8 cellular contexts compared by ENCODE assay signal in the genomic region with DNA sequence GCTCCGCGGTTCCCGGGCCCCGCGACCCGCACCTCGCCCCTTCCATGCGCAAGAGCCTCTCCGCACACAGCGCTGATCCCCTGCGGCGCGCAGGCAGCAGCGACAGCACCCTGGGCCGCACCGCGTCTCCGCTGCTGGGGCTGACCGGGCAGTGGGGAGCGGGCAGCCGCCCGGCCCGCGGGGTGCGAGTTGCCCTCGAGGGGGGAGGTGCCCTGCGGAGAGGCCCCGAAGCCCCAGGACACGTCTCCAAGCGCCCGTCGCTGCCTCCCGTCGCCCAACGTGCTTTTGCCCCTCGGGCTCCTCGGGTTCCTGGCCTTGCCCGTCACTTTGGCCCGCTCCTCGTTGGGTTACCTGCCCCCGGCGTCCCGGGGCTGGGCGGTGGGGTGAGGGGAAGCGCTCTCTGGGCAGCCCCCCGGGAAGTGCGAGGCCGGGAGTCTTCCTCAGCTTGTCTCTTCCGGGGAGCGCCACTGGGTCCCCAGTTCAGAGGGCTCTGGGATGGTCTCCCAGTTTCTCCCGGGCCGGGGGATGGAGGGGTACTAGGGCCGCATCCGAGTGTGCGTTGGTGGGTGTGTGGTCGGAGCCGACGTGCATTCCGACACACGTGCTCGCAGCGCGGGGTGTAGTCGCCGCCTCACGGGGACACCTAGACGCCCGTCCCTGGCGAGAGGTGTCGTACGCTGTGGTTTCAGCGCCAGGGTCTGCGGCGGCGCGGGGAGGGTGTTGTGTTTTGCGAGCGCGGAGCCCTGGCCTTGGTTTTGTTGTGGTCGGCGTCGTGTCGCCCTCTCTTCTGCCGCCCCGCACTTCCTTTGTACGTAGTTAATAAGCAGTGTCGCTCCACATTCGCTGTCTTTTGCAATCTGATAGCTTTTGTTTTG. TPM values are rescaled to one million over a fixed set of nuclear protein-coding genes. Genes with fewer than 3 reads are reported as not detected.
DNase-seq lines count a peak whose midpoint lies in the region; ATAC-seq and TF ChIP-seq lines count a peak whose summit lies in the region.

No MANE protein-coding gene starts in this region.

- peak overlapping the region; percentile 83 to 93 (median 86) for H3K4me2 ChIP-seq in BLaER1 treated with 17β-estradiol and CSF1 and Interleukin-3, amounts not matched to agents 10 nM and 100 nM
- H3K4me2 ChIP-seq in fibroblast of lung (ENCODE audit: extremely low read depth, insufficient read depth, low read length): peak overlapping the region; percentile 76

- H3K27me3 Mint-ChIP-seq in activated T-helper 1 cell treated with anti-CD3 and anti-CD28 coated beads, Interleukin-12 subunit alpha, Interleukin-12 subunit beta, Interleukin-2, Interleukin-4 antibody, amounts not matched to agents 30 ng/mL and 10 ng/mL and 1 ng/mL, durations not matched to agents 14 hours and 24 hours and 36 hours (ENCODE audit: insufficient read depth): peaks cover 46% of the 10 kb centered on the region
- H3K27me3 Mint-ChIP-seq in nephron progenitor cell (ENCODE audit: low read depth, poor library complexity): no peaks in the 10 kb centered on the region

- H3K4me1 Mint-ChIP-seq in activated T-helper 1 cell treated with anti-CD3 and anti-CD28 coated beads, Interleukin-12 subunit alpha, Interleukin-12 subunit beta, Interleukin-2, Interleukin-4 antibody, amounts not matched to agents 30 ng/mL and 10 ng/mL and 1 ng/mL, durations not matched to agents 14 hours and 24 hours and 36 hours (ENCODE audit: low read depth): peaks cover 40% of the 10 kb centered on the region
- H3K4me1 Mint-ChIP-seq in nephron progenitor cell: peaks cover 59% of the 10 kb centered on the region

- TF ChIP-seq POLR2A in NB4 (IDR thresholded peaks at IDR 0.05; ENCODE audit: extremely low read depth, insufficient read length): peak; percentile 29

- peak overlapping the region; percentile 81 for H3K27ac Mint-ChIP-seq in activated T-helper 1 cell treated with anti-CD3 and anti-CD28 coated beads, Interleukin-12 subunit alpha, Interleukin-12 subunit beta, Interleukin-2, Interleukin-4 antibody, amounts not matched to agents 30 ng/mL and 10 ng/mL and 1 ng/mL, durations not matched to agents 14 hours and 24 hours and 36 hours
- H3K27ac Mint-ChIP-seq in nephron progenitor cell: peak overlapping the region; percentile 79

- no peaks in the 10 kb centered on the region for H3K9me3 Mint-ChIP-seq in activated T-helper 1 cell treated with anti-CD3 and anti-CD28 coated beads, Interleukin-12 subunit alpha, Interleukin-12 subunit beta, Interleukin-2, Interleukin-4 antibody, amounts not matched to agents 30 ng/mL and 10 ng/mL and 1 ng/mL, durations not matched to agents 14 hours and 24 hours and 36 hours
- no peaks in the 10 kb centered on the region for H3K9me3 Mint-ChIP-seq in nephron progenitor cell

- DNase-seq in NB4 (ENCODE audit: low read depth): peak; percentile 72
- DNase-seq in activated T-helper 1 cell treated with anti-CD3 and anti-CD28 coated beads, Interleukin-12 subunit alpha, Interleukin-12 subunit beta, Interleukin-2, Interleukin-4 antibody, amounts not matched to agents 30 ng/mL and 10 ng/mL and 1 ng/mL, durations not matched to agents 14 hours and 24 hours and 36 hours (ENCODE audit: low spot score): peak; percentile 42
- DNase-seq in fibroblast of lung (ENCODE audit: low read depth in 2 of 2): peak; percentile 53 to 55
- DNase-seq in nephron progenitor cell: peak; percentile 65
- peak; percentile 76 for DNase-seq in upper lobe of right lung
- no peak for DNase-seq in cortex of kidney (lab: John Stamatoyannopoulos, UW)
- DNase-seq in superior temporal gyrus (ENCODE audit: extremely low spot score): no peak

- H3K36me3 Mint-ChIP-seq in activated T-helper 1 cell treated with anti-CD3 and anti-CD28 coated beads, Interleukin-12 subunit alpha, Interleukin-12 subunit beta, Interleukin-2, Interleukin-4 antibody, amounts not matched to agents 30 ng/mL and 10 ng/mL and 1 ng/mL, durations not matched to agents 14 hours and 24 hours and 36 hours (ENCODE audit: low read depth): peaks cover 2% of the 10 kb centered on the region
- H3K36me3 Mint-ChIP-seq in nephron progenitor cell (ENCODE audit: low read depth): no peaks in the 10 kb centered on the region

- peak; percentile 2 for ATAC-seq in upper lobe of right lung

- H3K27me3 ChIP-seq in BLaER1 treated with 17β-estradiol and CSF1 and Interleukin-3, amounts not matched to agents 10 nM and 100 nM: no peaks in the 10 kb centered on the region
- H3K27me3 ChIP-seq in fibroblast of lung (ENCODE audit: control insufficient read depth, insufficient read depth, low read length) (peaks cover 2% of the 10 kb centered on the region), upper lobe of right lung (peaks cover 9% of the 10 kb centered on the region)

- no peaks in the 10 kb centered on the region for H3K9me3 ChIP-seq in BLaER1 treated with 17β-estradiol and CSF1 and Interleukin-3, amounts not matched to agents 10 nM and 100 nM (replicated peaks in 1 of 11)
- H3K9me3 ChIP-seq in fibroblast of lung (ENCODE audit: control insufficient read depth, insufficient read depth, low read depth, low read length): no peaks in the 10 kb centered on the region
- H3K9me3 ChIP-seq in upper lobe of right lung: no peaks in the 10 kb centered on the region

- H3K36me3 ChIP-seq in BLaER1 treated with 17β-estradiol and CSF1 and Interleukin-3, amounts not matched to agents 10 nM and 100 nM: no peaks in the 10 kb centered on the region
- H3K36me3 ChIP-seq in fibroblast of lung (ENCODE audit: control insufficient read depth, insufficient read depth, low read length) (no peaks in the 10 kb centered on the region), upper lobe of right lung (no peaks in the 10 kb centered on the region)

- intact Hi-C loops in activated T-helper 1 cell treated with anti-CD3 and anti-CD28 coated beads, Interleukin-12 subunit alpha, Interleukin-12 subunit beta, Interleukin-2, Interleukin-4 antibody, amounts not matched to agents 30 ng/mL and 10 ng/mL and 1 ng/mL, durations not matched to agents 14 hours and 24 hours and 36 hours (cut with micrococcal nuclease): loop anchor here (2.0 to 5.0 kb wide), 11 partner anchors 47 to 1947 kb away; a partner anchor contains a TSS
- intact Hi-C loops in upper lobe of right lung (cut with DNase I): loop anchor here (10.0 kb wide), 1 partner anchor 135 kb away; no protein-coding TSS in a partner anchor

- peak overlapping the region; percentile 92 to 100 (median 99) for H3K9ac ChIP-seq in BLaER1 treated with 17β-estradiol and CSF1 and Interleukin-3, amounts not matched to agents 10 nM and 100 nM
- H3K9ac ChIP-seq in fibroblast of lung (ENCODE audit: insufficient read depth, low read length): peak overlapping the region; percentile 77

- peaks cover 4 to 43% (median 24%) of the 10 kb centered on the region in 11 experiments; a peak in 17 of 22 replicates for H4K20me1 ChIP-seq in BLaER1 treated with 17β-estradiol and CSF1 and Interleukin-3, amounts not matched to agents 10 nM and 100 nM
- H4K20me1 ChIP-seq in fibroblast of lung (ENCODE audit: control insufficient read depth, extremely low read depth, insufficient read depth, low read length): no peaks in the 10 kb centered on the region

- TF ChIP-seq CTCF in NB4 (IDR thresholded peaks at IDR 0.05; ENCODE audit: low read depth, low read length): no peak
- no peak for TF ChIP-seq CTCF in fibroblast of lung (conservative IDR thresholded peaks at IDR 0.05 in 1 of 2, IDR thresholded peaks at IDR 0.05 in 1 of 2; ENCODE audit: low read depth in 1 of 2, low read length in 2 of 2)
- TF ChIP-seq CTCF in nephron progenitor cell (IDR thresholded peaks at IDR 0.05): no peak
- TF ChIP-seq CTCF in upper lobe of right lung (IDR thresholded peaks at IDR 0.05): no peak

- H3K27ac ChIP-seq in BLaER1 treated with 17β-estradiol and CSF1 and Interleukin-3, amounts not matched to agents 10 nM and 100 nM: peak overlapping the region; percentile 84 to 99 (median 98)
- H3K27ac ChIP-seq in fibroblast of lung (ENCODE audit: insufficient read depth, low read length): peak overlapping the region; percentile 84
- peak overlapping the region; percentile 84 for H3K27ac ChIP-seq in upper lobe of right lung

- H3K4me1 ChIP-seq in BLaER1 treated with 17β-estradiol and CSF1 and Interleukin-3, amounts not matched to agents 10 nM and 100 nM: peaks cover 16 to 42% (median 36%) of the 10 kb centered on the region in 10 experiments
- H3K4me1 ChIP-seq in fibroblast of lung (ENCODE audit: control insufficient read depth, extremely low read depth, insufficient read depth, low read length) (peaks cover 9% of the 10 kb centered on the region), upper lobe of right lung (peaks cover 22% of the 10 kb centered on the region)

- peak overlapping the region; percentile 5 for H2AFZ ChIP-seq in fibroblast of lung (ENCODE audit: low read length)

- peak overlapping the region; percentile 91 for H3K4me3 Mint-ChIP-seq in activated T-helper 1 cell treated with anti-CD3 and anti-CD28 coated beads, Interleukin-12 subunit alpha, Interleukin-12 subunit beta, Interleukin-2, Interleukin-4 antibody, amounts not matched to agents 30 ng/mL and 10 ng/mL and 1 ng/mL, durations not matched to agents 14 hours and 24 hours and 36 hours
- peak overlapping the region; percentile 98 for H3K4me3 Mint-ChIP-seq in nephron progenitor cell

- peaks cover 58% of the 10 kb centered on the region for H3K79me2 ChIP-seq in fibroblast of lung (ENCODE audit: control insufficient read depth, insufficient read depth, low read length)

- H3K4me3 ChIP-seq in BLaER1 treated with 17β-estradiol and CSF1 and Interleukin-3, amounts not matched to agents 10 nM and 100 nM: peak overlapping the region; percentile 89 to 98 (median 94)
- H3K4me3 ChIP-seq in NB4 (ENCODE audit: low read depth, low read length) (peak overlapping the region; percentile 74), fibroblast of lung (replicated peaks in 1 of 4; ENCODE audit: control extremely low read depth in 1 of 4, insufficient read depth in 1 of 4, low read depth in 3 of 4, low read length in 4 of 4) (peak overlapping the region; percentile 86 to 92 (median 88)), upper lobe of right lung (peak overlapping the region; percentile 91)

RNA-seq across cellular contexts. Expression of a gene that starts 1.9 kb away (rescaled TPM):
- 38.7 and 39.8 TPM in 2 replicates for total RNA-seq in activated T-helper 1 cell treated with anti-CD3 and anti-CD28 coated beads, Interleukin-12 subunit alpha, Interleukin-12 subunit beta, Interleukin-2, Interleukin-4 antibody, amounts not matched to agents 30 ng/mL and 10 ng/mL and 1 ng/mL, durations not matched to agents 14 hours and 24 hours and 36 hours
- total RNA-seq in fibroblast of lung: 16.7 and 28.6 TPM in 2 replicates
- polyA plus RNA-seq in fibroblast of lung: 12.8 and 14.6 TPM in 2 replicates
- polyA plus RNA-seq in fibroblast of lung (2012): 16.0 and 27.0 TPM in 2 replicates
- polyA minus RNA-seq in fibroblast of lung (ENCODE audit: low replicate concordance): 123 and 128 TPM in 2 replicates
- 40.0 TPM for total RNA-seq in upper lobe of right lung

Comparison
In these comparisons a context has a peak if more than half of its experiments do, and no peak if none do; other contexts are left out.
1. DNase-seq: peak in NB4 (single experiment), activated T-helper 1 cell treated with anti-CD3 and anti-CD28 coated beads, Interleukin-12 subunit alpha, Interleukin-12 subunit beta, Interleukin-2, Interleukin-4 antibody, amounts not matched to agents 30 ng/mL and 10 ng/mL and 1 ng/mL, durations not matched to agents 14 hours and 24 hours and 36 hours (single experiment), fibroblast of lung (2 of 2), nephron progenitor cell (single experiment) and upper lobe of right lung (single experiment); none in cortex of kidney (single experiment) and superior temporal gyrus (single experiment).
2. Peak in every context shown above with its lines, with median percentiles within 50 percentile points of each other: H3K27ac ChIP-seq and H3K4me3 ChIP-seq.